Comparison of ENCODE assay signal across 23 cellular contexts in the genomic region with DNA sequence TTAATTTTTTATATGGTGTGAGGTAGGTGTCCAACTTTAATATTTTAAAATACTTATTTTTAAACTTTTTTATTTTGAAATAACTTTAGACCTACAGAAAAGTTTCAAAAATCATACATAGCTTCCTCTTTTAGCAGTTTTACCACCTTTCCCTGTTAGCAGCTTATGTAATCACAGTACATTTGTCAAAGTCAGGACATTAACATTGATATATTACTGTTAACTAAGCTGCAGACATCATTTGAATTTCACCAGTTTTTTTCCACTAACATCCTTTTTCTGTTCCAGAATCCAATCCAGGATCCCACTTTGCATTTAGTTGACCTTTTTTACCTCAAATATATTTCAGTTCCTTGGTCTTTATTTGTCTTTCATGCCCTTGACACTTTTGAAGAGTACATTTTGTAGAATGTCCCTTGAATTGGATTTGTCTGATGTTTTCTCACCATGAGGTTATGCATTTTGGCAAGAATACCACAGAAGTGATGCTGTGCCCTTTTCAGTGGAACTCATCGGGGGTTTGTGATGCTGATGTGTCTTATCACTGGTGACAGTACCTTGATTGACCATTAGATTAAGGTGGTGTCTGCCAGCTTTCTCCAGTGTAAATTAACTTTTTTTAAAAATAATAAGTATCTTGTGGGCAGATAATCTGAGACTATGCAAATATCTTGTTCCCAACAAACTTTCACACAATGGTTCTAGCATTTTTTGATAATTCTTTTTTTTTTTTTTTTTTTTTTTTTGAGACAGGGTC. TPM values are rescaled to one million over a fixed set of nuclear protein-coding genes. Genes with fewer than 3 reads are reported as not detected.
"Had no signal": no experiment of that assay in that cellular context is flagged by ENCODE, and none has a peak within 500 bp of the region (broad histone marks: within the 10 kb centered on the region; RNA-seq: fewer than 3 reads in every experiment).

No MANE protein-coding gene starts in this region.

- H3K27ac ChIP-seq: neural progenitor cell, ovary, right atrium auricular region, sigmoid colon, skin epidermis, suprapubic skin, thyroid gland, upper lobe of left lung, uterus had no signal

- H3K9ac ChIP-seq: neural progenitor cell had no signal

- H3K27me3 ChIP-seq: neural progenitor cell, ovary, right atrium auricular region, sigmoid colon, suprapubic skin, thyroid gland, upper lobe of left lung, uterus had no signal

- DNase-seq: dermis blood vessel endothelial cell; foreskin melanocyte; head of caudate nucleus; hippocampal formation; left colon; left ventricle myocardium superior; mesenchymal stem cell; midbrain; nucleus accumbens; ovary; stimulated activated CD4-positive, alpha-beta T cell treated with anti-CD3 and anti-CD28 coated beads, Interleukin-2, amount 100 ng/mL, for 24 hours; stimulated activated naive CD8-positive, alpha-beta T cell treated with anti-CD3 and anti-CD28 coated beads, Interleukin-15, Interleukin-2, amounts not matched to agents 100 U/mL and 50 U/mL, for 24 hours; thyroid gland; upper lobe of left lung; uterus had no signal

- H3K9me3 ChIP-seq: ovary, right atrium auricular region, sigmoid colon, suprapubic skin, thyroid gland, upper lobe of left lung, uterus had no signal

- ATAC-seq: left colon; left ventricle myocardium superior; natural killer cell treated with Interleukin-12 subunit alpha and Interleukin-12 subunit beta and Interleukin-15 and Interleukin-18, amount 100 ng/mL, for 72 hours; stimulated activated naive CD8-positive, alpha-beta T cell treated with anti-CD3 and anti-CD28 coated beads, Interleukin-15, Interleukin-2, amounts not matched to agents 100 U/mL and 50 U/mL, for 24 hours had no signal

- H3K4me1 ChIP-seq: neural progenitor cell, right atrium auricular region, sigmoid colon, suprapubic skin, thyroid gland, upper lobe of left lung, uterus had no signal

- H3K9me3 Mint-ChIP-seq: natural killer cell treated with Interleukin-12 subunit alpha and Interleukin-12 subunit beta and Interleukin-15 and Interleukin-18, amount 100 ng/mL, for 72 hours; neural progenitor cell had no signal

- H3K27ac Mint-ChIP-seq: natural killer cell treated with Interleukin-12 subunit alpha and Interleukin-12 subunit beta and Interleukin-15 and Interleukin-18, amount 100 ng/mL, for 72 hours; neural progenitor cell had no signal

- H3K4me3 Mint-ChIP-seq: natural killer cell treated with Interleukin-12 subunit alpha and Interleukin-12 subunit beta and Interleukin-15 and Interleukin-18, amount 100 ng/mL, for 72 hours; neural progenitor cell had no signal

- H3K4me3 ChIP-seq: lung, neural progenitor cell, ovary, right atrium auricular region, sigmoid colon, skin epidermis, suprapubic skin, thyroid gland, upper lobe of left lung, uterus had no signal

- H3K36me3 ChIP-seq: neural progenitor cell, ovary, right atrium auricular region, sigmoid colon, suprapubic skin, thyroid gland, upper lobe of left lung, uterus had no signal

- H3K4me1 Mint-ChIP-seq: neural progenitor cell had no signal

- H3K36me3 Mint-ChIP-seq: natural killer cell treated with Interleukin-12 subunit alpha and Interleukin-12 subunit beta and Interleukin-15 and Interleukin-18, amount 100 ng/mL, for 72 hours; neural progenitor cell had no signal

RNA-seq across cellular contexts. Expression of gene TTLL9, which starts 33.4 kb away (rescaled TPM):
- total RNA-seq: dermis blood vessel endothelial cell; kidney epithelial cell; left ventricle myocardium superior; natural killer cell treated with Interleukin-12 subunit alpha and Interleukin-12 subunit beta and Interleukin-15 and Interleukin-18, amount 100 ng/mL, for 72 hours; right atrium auricular region had no signal

RNA-seq across cellular contexts. Expression of gene DUSP15, which starts 33.5 kb away (rescaled TPM):
- total RNA-seq: natural killer cell treated with Interleukin-12 subunit alpha and Interleukin-12 subunit beta and Interleukin-15 and Interleukin-18, amount 100 ng/mL, for 72 hours had no signal

RNA-seq across cellular contexts. Expression of gene FOXS1, which starts 58.4 kb away (rescaled TPM):
- total RNA-seq: dermis blood vessel endothelial cell; natural killer cell treated with Interleukin-12 subunit alpha and Interleukin-12 subunit beta and Interleukin-15 and Interleukin-18, amount 100 ng/mL, for 72 hours; sigmoid colon; suprapubic skin had no signal
